19 cellular contexts compared by ENCODE assay signal in the genomic region with DNA sequence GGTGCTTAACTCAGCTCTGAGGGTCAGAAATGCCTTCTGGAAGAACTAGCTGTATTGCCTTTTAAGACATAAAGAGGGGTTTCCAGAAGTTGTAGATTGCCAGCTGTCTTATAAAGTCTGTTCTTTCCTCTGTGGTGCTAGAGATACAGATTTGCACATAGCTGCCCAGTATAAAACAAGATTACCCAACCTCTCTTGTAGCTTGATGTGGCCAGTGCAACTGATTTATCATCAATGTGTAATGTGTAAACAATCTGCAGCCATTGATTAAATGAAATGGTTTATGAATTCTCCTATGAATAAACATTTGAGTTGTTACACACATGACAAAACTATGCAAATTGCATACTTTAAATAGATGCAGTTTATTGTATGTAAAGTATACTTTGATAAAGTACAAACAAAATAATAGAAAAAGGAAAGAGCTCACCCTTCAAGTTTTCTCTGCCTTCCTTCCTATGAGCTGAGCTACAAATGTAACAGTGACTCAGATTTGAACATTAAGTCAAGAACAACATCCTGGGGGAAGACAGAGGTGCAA.
DNase-seq lines count a peak whose midpoint lies in the region; ATAC-seq and TF ChIP-seq lines count a peak whose summit lies in the region.
"Had no signal": no experiment of that assay in that cellular context is flagged by ENCODE, and none has a peak within 500 bp of the region (broad histone marks: within the 10 kb centered on the region; RNA-seq: fewer than 3 reads in every experiment).

No MANE protein-coding gene starts in this region.

- H2BK5ac ChIP-seq in mesendoderm (ENCODE audit: low read length): no peak overlapping the region

- H3K9ac ChIP-seq in mesendoderm (ENCODE audit: low read length): no peak overlapping the region

- no peak overlapping the region for H2BK120ac ChIP-seq in mesendoderm (ENCODE audit: low read depth, low read length)

- H3K79me2 ChIP-seq in mesendoderm (ENCODE audit: control insufficient read depth, insufficient read depth, low read length): no peaks in the 10 kb centered on the region

- no peak overlapping the region for H3K18ac ChIP-seq in mesendoderm (ENCODE audit: low read length)

- TF ChIP-seq CTCF in fibroblast of mammary gland (conservative IDR thresholded peaks at IDR 0.05; ENCODE audit: control insufficient read depth, insufficient read depth, low read depth, low read length): no peak

- no peaks in the 10 kb centered on the region for H3K36me3 ChIP-seq in mesendoderm (ENCODE audit: control insufficient read depth, insufficient read depth, low read length)
- H3K36me3 ChIP-seq: SJSA1 had no signal

- no peaks in the 10 kb centered on the region for H3K27me3 ChIP-seq in mesendoderm (ENCODE audit: insufficient read depth, low read length, poor library complexity)
- H3K27me3 ChIP-seq: SJSA1 had no signal

- no peak overlapping the region for H3K4me3 ChIP-seq in fibroblast of mammary gland (ENCODE audit: control insufficient read depth, low read depth, low read length)
- no peak overlapping the region for H3K4me3 ChIP-seq in mesendoderm (ENCODE audit: low read length)
- H3K4me3 ChIP-seq: K562, SJSA1 had no signal

- H3K4me1 ChIP-seq in mesendoderm (ENCODE audit: control insufficient read depth, low read depth, low read length): no peaks in the 10 kb centered on the region

- no peak overlapping the region for H2AK5ac ChIP-seq in mesendoderm (ENCODE audit: low read length)

- H4K8ac ChIP-seq in mesendoderm (ENCODE audit: low read depth, low read length): no peak overlapping the region

- no peak overlapping the region for H3K4me2 ChIP-seq in mesendoderm (ENCODE audit: low read length)

- H3K56ac ChIP-seq in mesendoderm (ENCODE audit: low read length): no peak overlapping the region

- no peak overlapping the region for H3K4ac ChIP-seq in mesendoderm (ENCODE audit: low read depth, low read length)

- H3K23ac ChIP-seq in mesendoderm (ENCODE audit: low read length): no peak overlapping the region

- peak; percentile 11 for DNase-seq in GM03348 (ENCODE audit: low spot score)
- peak; percentile 36 for DNase-seq in amniotic epithelial cell (ENCODE audit: low read depth)
- peak; percentile 24 for DNase-seq in fibroblast of mammary gland (ENCODE audit: low read depth)
- DNase-seq in mesendoderm: no peak
- DNase-seq in superior temporal gyrus (ENCODE audit: extremely low spot score): no peak
- no peak for DNase-seq in stimulated activated CD4-positive, alpha-beta T cell treated with anti-CD3 and anti-CD28 coated beads, Interleukin-1b, Interleukin-23, amount 100 ng/mL, for 48 hours
- DNase-seq: CD8-positive, alpha-beta memory T cell; GF-D8; H7; HFFc6; NCI-H1092 treated with DMSO at 0.1 percent for 48 hours; NCI-H1436 treated with DMSO at 0.1 percent for 48 hours; NCI-H1930; NCI-H510A treated with DMSO at 0.1 percent for 48 hours; NCI-H774 had no signal

- H3K79me1 ChIP-seq in mesendoderm (ENCODE audit: low read length): no peaks in the 10 kb centered on the region

- H2BK15ac ChIP-seq in mesendoderm (replicated peaks; ENCODE audit: low read depth): no peak overlapping the region

- no peak for ATAC-seq in GM19023 (IDR thresholded peaks at IDR 0.05; ENCODE audit: unreplicated experiment)
- ATAC-seq: K562 had no signal

- H3K27ac ChIP-seq in mesendoderm (ENCODE audit: low read depth, low read length): no peak overlapping the region
- H3K27ac ChIP-seq: C4-2B, SJSA1 had no signal

- no peak overlapping the region for H4K5ac ChIP-seq in mesendoderm (ENCODE audit: low read length)

Comparison
In these comparisons a context has a peak if more than half of its experiments do, and no peak if none do; other contexts are left out.
1. DNase-seq: peak in GM03348 (single experiment), amniotic epithelial cell (single experiment) and fibroblast of mammary gland (single experiment); none in mesendoderm (single experiment), superior temporal gyrus (single experiment) and stimulated activated CD4-positive, alpha-beta T cell treated with anti-CD3 and anti-CD28 coated beads, Interleukin-1b, Interleukin-23, amount 100 ng/mL, for 48 hours (single experiment).